ENCODE assay signal across 17 cellular contexts in the genomic region with DNA sequence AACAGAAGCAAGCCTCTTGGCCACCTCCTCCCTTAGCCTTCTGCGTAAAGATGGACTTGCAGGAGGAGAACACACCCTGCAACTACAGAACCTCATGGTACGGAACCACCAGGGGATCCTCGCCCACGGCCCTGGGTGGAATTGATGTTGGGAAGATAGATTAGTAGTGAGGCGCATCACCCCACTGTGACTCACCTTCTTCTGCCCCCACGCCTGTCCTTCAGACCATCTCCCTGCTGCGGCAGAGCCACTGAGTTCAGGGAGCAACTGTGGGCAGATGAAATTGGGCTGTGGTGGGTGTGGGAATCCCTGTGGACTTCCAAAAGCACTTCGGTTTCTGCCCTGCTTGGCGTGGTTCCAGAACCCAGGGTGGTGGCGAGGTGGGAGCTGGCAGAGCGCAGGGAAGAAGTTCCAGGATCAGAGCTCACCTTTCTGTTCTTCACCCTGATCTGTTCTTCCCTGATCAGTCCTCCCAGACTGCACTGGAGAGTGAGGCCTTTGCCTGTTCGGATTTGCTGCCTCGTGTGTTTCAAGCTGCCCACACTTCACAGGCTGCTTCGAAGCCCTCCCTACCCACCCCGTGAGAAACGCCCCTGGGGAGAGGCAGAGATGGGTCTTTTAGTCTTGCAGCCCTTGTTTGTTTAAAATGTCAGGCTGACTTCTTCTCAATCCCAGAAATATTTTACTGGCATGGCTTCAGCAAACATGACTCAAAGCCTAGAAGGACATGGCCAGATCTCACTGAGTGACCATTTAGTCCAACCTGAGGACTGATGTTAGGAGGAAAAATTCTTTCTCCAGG.
A peak's percentile ranks its signal among the peaks of the same experiment; 100 is the strongest.
DNase-seq lines count a peak whose midpoint lies in the region; ATAC-seq lines count a peak whose summit lies in the region.
"Had no signal": no experiment of that assay in that cellular context is flagged by ENCODE, and none has a peak within 500 bp of the region (broad histone marks: within the 10 kb centered on the region; RNA-seq: fewer than 3 reads in every experiment).

No MANE protein-coding gene starts in this region.

- peak overlapping the region; percentile 68 for H3K27ac Mint-ChIP-seq in T-helper 17 cell
- H3K27ac Mint-ChIP-seq in effector memory CD8-positive, alpha-beta T cell, result no peak overlapping the region
- H3K27ac Mint-ChIP-seq: dendritic cell treated with granulocyte-macrophage colony-stimulating factor and Interleukin-4, amounts not matched to agents 40 ng/mL and 50 ng/mL, for 4 days had no signal

- no peak for ATAC-seq in T-helper 17 cell
- ATAC-seq in HG02852 (IDR thresholded peaks at IDR 0.05; ENCODE audit: unreplicated experiment), result no peak
- ATAC-seq in effector memory CD8-positive, alpha-beta T cell (replicated peaks), result no peak

- DNase-seq in NCI-H1436 (lab: John Stamatoyannopoulos, UW), result peak; percentile 16
- DNase-seq in NCI-H1436 treated with DMSO at 0.1 percent for 48 hours (lab: John Stamatoyannopoulos, UW), result no peak
- DNase-seq in AG08395 (ENCODE audit: low spot score), result peak; percentile 70
- no peak for DNase-seq in T-helper 17 cell
- peak; percentile 6 to 86 (median 52) for DNase-seq in head of caudate nucleus
- DNase-seq in KG1 (lab: John Stamatoyannopoulos, UW), result no peak
- DNase-seq in effector memory CD8-positive, alpha-beta T cell, result no peak
- DNase-seq: 8988T, amniotic stem cell, GOT3, KBM-7, NCI-H1694, NCI-H748 treated with DMSO at 0.1 percent for 48 hours, sigmoid colon, stomach had no signal

- intact Hi-C loops in head of caudate nucleus (cut with DNase I), result no loop called here

- H3K4me1 Mint-ChIP-seq in T-helper 17 cell, result peaks cover 14% of the 10 kb centered on the region
- peaks cover 15 to 22% of the 10 kb centered on the region in 2 donors for H3K4me1 Mint-ChIP-seq in effector memory CD8-positive, alpha-beta T cell (ENCODE audit: low read depth in 2 of 2)

- no peaks in the 10 kb centered on the region for H3K9me3 ChIP-seq in T-helper 17 cell (ENCODE audit: control insufficient read depth, low read length, poor library complexity, severe bottlenecking)
- H3K9me3 ChIP-seq: sigmoid colon, stomach had no signal

- H3K4me3 Mint-ChIP-seq in T-helper 17 cell, result no peak overlapping the region
- no peak overlapping the region for H3K4me3 Mint-ChIP-seq in effector memory CD8-positive, alpha-beta T cell
- H3K4me3 Mint-ChIP-seq: dendritic cell treated with granulocyte-macrophage colony-stimulating factor and Interleukin-4, amounts not matched to agents 40 ng/mL and 50 ng/mL, for 4 days had no signal

- H3K36me3 Mint-ChIP-seq in T-helper 17 cell (ENCODE audit: low read depth), result no peaks in the 10 kb centered on the region
- no peaks in the 10 kb centered on the region for H3K36me3 Mint-ChIP-seq in effector memory CD8-positive, alpha-beta T cell (ENCODE audit: insufficient read depth)

- peaks cover 5% of the 10 kb centered on the region for H3K27me3 Mint-ChIP-seq in T-helper 17 cell
- peaks cover 0 to 47% of the 10 kb centered on the region in 2 donors for H3K27me3 Mint-ChIP-seq in effector memory CD8-positive, alpha-beta T cell

- no peaks in the 10 kb centered on the region for H3K9me3 Mint-ChIP-seq in effector memory CD8-positive, alpha-beta T cell
- H3K9me3 Mint-ChIP-seq: dendritic cell treated with granulocyte-macrophage colony-stimulating factor and Interleukin-4, amounts not matched to agents 40 ng/mL and 50 ng/mL, for 4 days had no signal

Comparison
In these comparisons a context has a peak if more than half of its experiments do, and no peak if none do; other contexts are left out.
1. DNase-seq: peak in NCI-H1436 (single experiment), AG08395 (single experiment) and head of caudate nucleus (42 of 42); none in NCI-H1436 treated with DMSO at 0.1 percent for 48 hours (single experiment), T-helper 17 cell (0 of 3), KG1 (single experiment) and effector memory CD8-positive, alpha-beta T cell (0 of 3).